9 cellular contexts compared by ENCODE assay signal in genomic region chr3:129282727-129283327, GRCh38. TPM values are rescaled to one million over a fixed set of nuclear protein-coding genes. Genes with fewer than 3 reads are reported as not detected.
DNase-seq lines count a peak whose midpoint lies in the region; ATAC-seq, FAIRE-seq and TF ChIP-seq lines count a peak whose summit lies in the region.
"Had no signal": no experiment of that assay in that cellular context is flagged by ENCODE, and none has a peak within 500 bp of the region (broad histone marks: within the 10 kb centered on the region; RNA-seq: fewer than 3 reads in every experiment).

No MANE protein-coding gene starts in this region.

- H3F3A ChIP-seq in PC-3 (ENCODE audit: low read length, unreplicated experiment), result no peaks in the 10 kb centered on the region

- FAIRE-seq in keratinocyte (lab: Jason Lieb, UNC), result peak; percentile 32

- H3K36me3 ChIP-seq in PC-3 (ENCODE audit: low read depth, low read length) (no peaks in the 10 kb centered on the region), keratinocyte (ENCODE audit: control insufficient read depth in 2 of 2, extremely low read depth in 1 of 2, insufficient read depth in 2 of 2, low read length in 2 of 2) (peaks cover 0 to 4% of the 10 kb centered on the region in 2 experiments), WERI-Rb-1 (peaks cover 10% of the 10 kb centered on the region)

- dilution Hi-C loops in keratinocyte (cut with MboI; ENCODE audit: extremely low pct_ligation_motif_present, low sequenced_read_pairs), result no loop called here

- H4K20me1 ChIP-seq in PC-3 (ENCODE audit: low read length) (no peaks in the 10 kb centered on the region), keratinocyte (ENCODE audit: control insufficient read depth, extremely low read depth, insufficient read depth, low read length) (no peaks in the 10 kb centered on the region)

- TF ChIP-seq CTCF in PC-3 (conservative IDR thresholded peaks at IDR 0.05; ENCODE audit: low read depth, low read length) (no peak), keratinocyte (optimal IDR thresholded peaks at IDR 0.05 in 1 of 3, IDR thresholded peaks at IDR 0.05 in 1 of 3, conservative IDR thresholded peaks at IDR 0.05 in 1 of 3; ENCODE audit: extremely low read depth in 1 of 3, insufficient read depth in 2 of 3, low read length in 3 of 3) (no peak), WERI-Rb-1 (IDR thresholded peaks at IDR 0.05; ENCODE audit: low read depth, low read length) (no peak)

- H3K9me1 ChIP-seq in keratinocyte (ENCODE audit: control insufficient read depth, extremely low read depth, insufficient read depth, low read length), result no peaks in the 10 kb centered on the region

- H3K4me2 ChIP-seq in PC-3 (ENCODE audit: low read length), result peak overlapping the region; percentile 59
- H3K4me2 ChIP-seq in keratinocyte (ENCODE audit: control insufficient read depth, extremely low read depth, insufficient read depth, low read depth, low read length), result peak overlapping the region; percentile 55

- peak; percentile 25 for DNase-seq in NK-92 treated with Interleukin-12 subunit alpha and Interleukin-12 subunit beta, amount 100 ng/mL, for 24 hours (lab: John Stamatoyannopoulos, UW)
- DNase-seq in NK-92 (lab: John Stamatoyannopoulos, UW; ENCODE audit: unreplicated experiment) (no peak), PC-3 (peak; percentile 68), keratinocyte (ENCODE audit: low read depth, low spot score) (peak; percentile 33), occipital lobe (lab: John Stamatoyannopoulos, UW) (no peak), COLO668 (lab: John Stamatoyannopoulos, UW; ENCODE audit: unreplicated experiment) (no peak), WERI-Rb-1 (no peak)

- H3K9me3 ChIP-seq in PC-3 (ENCODE audit: low read length) (no peaks in the 10 kb centered on the region), keratinocyte (ENCODE audit: control insufficient read depth, low read depth, low read length) (no peaks in the 10 kb centered on the region), WERI-Rb-1 (ENCODE audit: severe bottlenecking) (no peaks in the 10 kb centered on the region)

- ATAC-seq in HG02870 (IDR thresholded peaks at IDR 0.05; ENCODE audit: unreplicated experiment) (peak; percentile 67), PC-3 (peak; percentile 7)

- BruUV-seq in PC-3 (replicated peaks; lab: Mats Ljungman, UMichigan), result no TSS peak

- H3K4me3 ChIP-seq in PC-3 (ENCODE audit: low read length), result no peak overlapping the region
- H3K4me3 ChIP-seq in keratinocyte (ENCODE audit: control insufficient read depth in 2 of 3, extremely low read depth in 1 of 3, insufficient read depth in 2 of 3, low read depth in 1 of 3, low read length in 3 of 3), result no peak overlapping the region
- no peak overlapping the region for H3K4me3 ChIP-seq in WERI-Rb-1 (ENCODE audit: low read depth, low read length)

- no peaks in the 10 kb centered on the region for H3K27me3 ChIP-seq in PC-3 (ENCODE audit: low read length)
- H3K27me3 ChIP-seq in keratinocyte (ENCODE audit: control insufficient read depth, extremely low read depth, insufficient read depth, low read length), result no peaks in the 10 kb centered on the region
- H3K27me3 ChIP-seq in WERI-Rb-1 (ENCODE audit: insufficient read depth, low read depth, severe bottlenecking), result no peaks in the 10 kb centered on the region

- POLR2A ChIA-PET in PC-3 (lab: Charles Lee; ENCODE audit: unreplicated experiment), result interaction anchor here (0.7 kb wide), 2 partner anchors 101 to 138 kb away, joined by 5 to 16 read pairs; no protein-coding TSS in a partner anchor

- no peak overlapping the region for H3K9ac ChIP-seq in PC-3 (ENCODE audit: low read length)
- H3K9ac ChIP-seq in keratinocyte (ENCODE audit: control insufficient read depth, extremely low read depth, insufficient read depth, low read length), result no peak overlapping the region

- no peaks in the 10 kb centered on the region for H3K9me2 ChIP-seq in PC-3 (replicated peaks; ENCODE audit: low read length)

- intact Hi-C loops in PC-3 (cut with micrococcal nuclease), result no loop called here

- H3K27ac ChIP-seq in PC-3 (ENCODE audit: low read length), result peak overlapping the region; percentile 61
- H3K27ac ChIP-seq in keratinocyte (ENCODE audit: control insufficient read depth, insufficient read depth, low read length), result peak overlapping the region; percentile 67
- H3K27ac ChIP-seq in WERI-Rb-1, result no peak overlapping the region
- H3K27ac ChIP-seq: 22Rv1 had no signal

- CTCF ChIA-PET in PC-3 (lab: Charles Lee), result no interaction called here

- peaks cover 23% of the 10 kb centered on the region for H3K4me1 ChIP-seq in PC-3 (ENCODE audit: insufficient read depth, low read length)
- H3K4me1 ChIP-seq in keratinocyte (ENCODE audit: control insufficient read depth, extremely low read depth, insufficient read depth, low read length), result peaks cover 24% of the 10 kb centered on the region

- H2AFZ ChIP-seq in PC-3 (ENCODE audit: low read length) (no peak overlapping the region), keratinocyte (ENCODE audit: control insufficient read depth, low read length) (no peak overlapping the region)

- H3K79me2 ChIP-seq in PC-3 (ENCODE audit: low read length) (peaks cover 36% of the 10 kb centered on the region), keratinocyte (ENCODE audit: control insufficient read depth, insufficient read depth, low read length) (peaks cover 32% of the 10 kb centered on the region)

RNA-seq across cellular contexts. Expression of gene HMCES, which starts 4.2 kb away (rescaled TPM):
- total RNA-seq in PC-3 (2014; rRNA removed) (28.8 and 34.3 TPM in 2 replicates), occipital lobe (17.0 TPM)
- 36.4 to 66.4 TPM (median 54.6 TPM) in 3 replicates for polyA plus RNA-seq in keratinocyte
- polyA plus RNA-seq in keratinocyte (2011; ENCODE audit: low read depth), result 11.3 TPM
- polyA plus RNA-seq in keratinocyte (2011; cell fraction: cytosol; rRNA removed), result 39.0 and 41.1 TPM in 2 replicates
- polyA plus RNA-seq in keratinocyte (2011; cell fraction: nucleus; rRNA removed), result 43.9 and 45.5 TPM in 2 replicates
- polyA plus RNA-seq in keratinocyte (2012; ENCODE audit: low replicate concordance), result 39.9 and 63.3 TPM in 2 replicates
- polyA minus RNA-seq in keratinocyte, result 16.7 to 31.2 TPM (median 27.3 TPM) in 3 replicates
- 22.1 TPM for polyA minus RNA-seq in keratinocyte (2011; cell fraction: cytosol; rRNA and poly(A)+ RNA removed)
- 8.9 and 21.1 TPM in 2 replicates for polyA minus RNA-seq in keratinocyte (2011; cell fraction: nucleus; rRNA and poly(A)+ RNA removed)

RNA-seq across cellular contexts. Expression of gene COPG1, which starts 33.4 kb away (rescaled TPM):
- total RNA-seq in PC-3 (2014; rRNA removed) (124 and 152 TPM in 2 replicates), occipital lobe (117 TPM)
- polyA plus RNA-seq in keratinocyte, result 58.5 to 135 TPM (median 65.5 TPM) in 3 replicates
- 64.3 TPM for polyA plus RNA-seq in keratinocyte (2011; ENCODE audit: low read depth)
- polyA plus RNA-seq in keratinocyte (2011; cell fraction: cytosol; rRNA removed), result 68.1 and 68.9 TPM in 2 replicates
- polyA plus RNA-seq in keratinocyte (2011; cell fraction: nucleus; rRNA removed), result 102 and 125 TPM in 2 replicates
- 91.1 and 126 TPM in 2 replicates for polyA plus RNA-seq in keratinocyte (2012; ENCODE audit: low replicate concordance)
- polyA minus RNA-seq in keratinocyte, result 153 to 219 TPM (median 195 TPM) in 3 replicates
- 110 TPM for polyA minus RNA-seq in keratinocyte (2011; cell fraction: cytosol; rRNA and poly(A)+ RNA removed)
- 80.5 and 113 TPM in 2 replicates for polyA minus RNA-seq in keratinocyte (2011; cell fraction: nucleus; rRNA and poly(A)+ RNA removed)

Comparison
In these comparisons a context has a peak if more than half of its experiments do, and no peak if none do; other contexts are left out.
1. DNase-seq: peak in NK-92 treated with Interleukin-12 subunit alpha and Interleukin-12 subunit beta, amount 100 ng/mL, for 24 hours (single experiment), PC-3 (single experiment) and keratinocyte (single experiment); none in NK-92 (single experiment), occipital lobe (single experiment), COLO668 (single experiment) and WERI-Rb-1 (single experiment).